ENCODE assay signal across 10 cellular contexts in the genomic region with DNA sequence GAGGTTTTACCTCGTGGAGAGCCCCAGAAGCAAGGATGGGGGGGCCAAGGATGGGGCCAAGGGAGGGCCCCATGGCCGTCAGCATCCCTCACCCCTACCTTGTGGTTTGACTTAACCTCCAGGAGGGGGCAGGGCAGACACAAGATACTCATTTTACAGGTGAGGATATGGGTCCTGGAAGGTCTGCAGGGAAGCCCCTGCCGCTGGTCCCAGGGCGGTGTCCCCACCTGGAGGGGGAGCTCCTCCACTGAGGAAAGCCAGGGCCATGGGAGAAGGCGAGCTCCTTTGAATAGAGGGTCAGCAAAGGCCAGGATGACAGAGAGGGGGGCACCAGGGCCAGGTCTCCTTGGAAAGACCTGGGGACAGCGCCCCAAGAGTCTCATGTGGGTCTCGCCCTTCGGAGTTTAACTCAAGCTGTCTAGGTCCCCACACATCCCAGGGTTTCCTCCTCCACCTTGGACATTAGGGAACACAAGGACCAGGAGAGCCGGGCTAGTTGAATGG. TPM values are rescaled to one million over a fixed set of nuclear protein-coding genes. Genes with fewer than 3 reads are reported as not detected.
DNase-seq lines count a peak whose midpoint lies in the region; ATAC-seq, FAIRE-seq and TF ChIP-seq lines count a peak whose summit lies in the region.
"Had no signal": no experiment of that assay in that cellular context is flagged by ENCODE, and none has a peak within 500 bp of the region (broad histone marks: within the 10 kb centered on the region; RNA-seq: fewer than 3 reads in every experiment).

No MANE protein-coding gene starts in this region.

- no peak overlapping the region for H3K27ac ChIP-seq in endothelial cell of umbilical vein (ENCODE audit: insufficient read depth, low read depth, low read length)
- no peak overlapping the region for H3K27ac ChIP-seq in ascending aorta
- H3K27ac ChIP-seq: ovary had no signal

- H2AFZ ChIP-seq in endothelial cell of umbilical vein (ENCODE audit: low read depth, low read length): no peak overlapping the region

- H4K20me1 ChIP-seq in endothelial cell of umbilical vein (replicated peaks; ENCODE audit: control insufficient read depth, extremely low read depth, insufficient read depth, low read length): no peaks in the 10 kb centered on the region

- no peaks in the 10 kb centered on the region for H3K9me1 ChIP-seq in endothelial cell of umbilical vein (replicated peaks; ENCODE audit: control insufficient read depth, extremely low read depth, insufficient read depth, low read length)

- intact Hi-C loops in endothelial cell of umbilical vein (cut with micrococcal nuclease): no loop called here
- intact Hi-C loops in ascending aorta (cut with DNase I): loop anchor here (5.0 to 10.0 kb wide), 2 partner anchors 81 to 333 kb away; no protein-coding TSS in a partner anchor

- dilution Hi-C loops in endothelial cell of umbilical vein (cut with MboI; ENCODE audit: extremely low pct_ligation_motif_present, low sequenced_read_pairs): no loop called here

- H3K79me2 ChIP-seq in endothelial cell of umbilical vein (ENCODE audit: control insufficient read depth, insufficient read depth, low read length): no peaks in the 10 kb centered on the region

- H3K4me3 ChIP-seq in endothelial cell of umbilical vein (replicated peaks in 1 of 3; ENCODE audit: insufficient read depth in 1 of 3, low read depth in 1 of 3, low read length in 3 of 3) (no peak overlapping the region), ascending aorta (no peak overlapping the region)
- H3K4me3 ChIP-seq: breast epithelium, ovary had no signal

- no peak for TF ChIP-seq POLR2A in endothelial cell of umbilical vein (IDR thresholded peaks at IDR 0.05; ENCODE audit: low read depth, low read length)

- H3K36me3 ChIP-seq in endothelial cell of umbilical vein (ENCODE audit: control insufficient read depth in 2 of 2, extremely low read depth in 1 of 2, insufficient read depth in 2 of 2, low read length in 2 of 2) (peaks cover 0 to 3% of the 10 kb centered on the region in 2 experiments), ascending aorta (peaks cover 3 to 4% of the 10 kb centered on the region in 2 donors)
- H3K36me3 ChIP-seq: breast epithelium, ovary had no signal

- peaks cover 27% of the 10 kb centered on the region for H3K4me1 ChIP-seq in endothelial cell of umbilical vein (ENCODE audit: control insufficient read depth, extremely low read depth, insufficient read depth, low read length)
- H3K4me1 ChIP-seq in ascending aorta: no peaks in the 10 kb centered on the region

- peak; percentile 17 to 50 (median 24) for DNase-seq in stimulated activated naive CD4-positive, alpha-beta T cell (lab: John Stamatoyannopoulos, UW)
- no peak for DNase-seq in stimulated activated naive CD4-positive, alpha-beta T cell treated with Interleukin-2 at 50 U/mL for 16 hours (lab: John Stamatoyannopoulos, UW)
- DNase-seq in endothelial cell of umbilical vein (ENCODE audit: low read depth, low spot score) (no peak), ascending aorta (ENCODE audit: low spot score in 2 of 2) (no peak), NCI-H2029 (lab: John Stamatoyannopoulos, UW) (no peak), hypothalamus (lab: John Stamatoyannopoulos, UW) (no peak)

- H3K9ac ChIP-seq in endothelial cell of umbilical vein (replicated peaks; ENCODE audit: extremely low read depth, insufficient read depth, low read length): no peak overlapping the region

- peak; percentile 7 for ATAC-seq in SK-N-SH treated with all-trans-retinoic acid at 6 μM for 48 hours
- ATAC-seq in HG03432 (IDR thresholded peaks at IDR 0.05; ENCODE audit: unreplicated experiment): no peak

- BruUV-seq in endothelial cell of umbilical vein (replicated peaks; lab: Mats Ljungman, UMichigan): no TSS peak

- H3K4me2 ChIP-seq in endothelial cell of umbilical vein (ENCODE audit: insufficient read depth, low read length): no peak overlapping the region

- CTCF ChIA-PET in endothelial cell of umbilical vein (lab: Charles Lee): interaction anchor here (1.5 to 7.7 kb wide), 6 partner anchors 13 to 104 kb away, joined by 3 to 64 read pairs (median 11); no protein-coding TSS in a partner anchor

- H3K27me3 ChIP-seq in endothelial cell of umbilical vein (ENCODE audit: control insufficient read depth in 2 of 2, insufficient read depth in 2 of 2, low read length in 2 of 2) (no peaks in the 10 kb centered on the region), ascending aorta (no peaks in the 10 kb centered on the region)
- H3K27me3 ChIP-seq: ovary had no signal

- POLR2A ChIA-PET in endothelial cell of umbilical vein (lab: Charles Lee): no interaction called here

- TF ChIP-seq CTCF in endothelial cell of umbilical vein (IDR thresholded peaks at IDR 0.05; ENCODE audit: extremely low read depth in 1 of 2, insufficient read depth in 1 of 2, low read depth in 1 of 2, low read length in 2 of 2) (no peak), ascending aorta (IDR thresholded peaks at IDR 0.05) (no peak)

- FAIRE-seq in endothelial cell of umbilical vein (lab: Jason Lieb, UNC): peak; percentile 54

- H3K9me3 ChIP-seq in endothelial cell of umbilical vein (replicated peaks; ENCODE audit: control insufficient read depth, insufficient read depth, low read length) (no peaks in the 10 kb centered on the region), ascending aorta (no peaks in the 10 kb centered on the region)
- H3K9me3 ChIP-seq: breast epithelium, ovary had no signal

TF ChIP-seq in SK-N-SH treated with all-trans-retinoic acid at 6 μM for 48 hours, 23 proteins besides CTCF, POLR2A, EP300 and RAD21 (continues in another document):
- no peak for TF ChIP-seq ZFP30 (CRISPR knock-in tag; IDR thresholded peaks at IDR 0.05)
- no peak for TF ChIP-seq ARNTL (CRISPR knock-in tag; IDR thresholded peaks at IDR 0.05; ENCODE audit: borderline replicate concordance, low read depth)
- no peak for TF ChIP-seq OSR1 (CRISPR knock-in tag; IDR thresholded peaks at IDR 0.05)
- TF ChIP-seq PPARA (CRISPR knock-in tag; IDR thresholded peaks at IDR 0.05; ENCODE audit: borderline replicate concordance): no peak
- TF ChIP-seq, protein P1, sequence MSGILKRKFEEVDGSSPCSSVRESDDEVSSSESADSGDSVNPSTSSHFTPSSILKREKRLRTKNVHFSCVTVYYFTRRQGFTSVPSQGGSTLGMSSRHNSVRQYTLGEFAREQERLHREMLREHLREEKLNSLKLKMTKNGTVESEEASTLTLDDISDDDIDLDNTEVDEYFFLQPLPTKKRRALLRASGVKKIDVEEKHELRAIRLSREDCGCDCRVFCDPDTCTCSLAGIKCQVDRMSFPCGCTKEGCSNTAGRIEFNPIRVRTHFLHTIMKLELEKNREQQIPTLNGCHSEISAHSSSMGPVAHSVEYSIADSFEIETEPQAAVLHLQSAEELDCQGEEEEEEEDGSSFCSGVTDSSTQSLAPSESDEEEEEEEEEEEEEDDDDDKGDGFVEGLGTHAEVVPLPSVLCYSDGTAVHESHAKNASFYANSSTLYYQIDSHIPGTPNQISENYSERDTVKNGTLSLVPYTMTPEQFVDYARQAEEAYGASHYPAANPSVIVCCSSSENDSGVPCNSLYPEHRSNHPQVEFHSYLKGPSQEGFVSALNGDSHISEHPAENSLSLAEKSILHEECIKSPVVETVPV (CRISPR knock-in tag; IDR thresholded peaks at IDR 0.05): no peak
- no peak for TF ChIP-seq TOX (CRISPR knock-in tag; IDR thresholded peaks at IDR 0.05; ENCODE audit: borderline replicate concordance)
- TF ChIP-seq ISL1 (CRISPR knock-in tag; IDR thresholded peaks at IDR 0.05): no peak
- TF ChIP-seq TCF4 (CRISPR knock-in tag; IDR thresholded peaks at IDR 0.05; ENCODE audit: borderline replicate concordance): no peak
- TF ChIP-seq ZC3H10 (CRISPR knock-in tag; IDR thresholded peaks at IDR 0.05): no peak
- TF ChIP-seq ZNF70 (CRISPR knock-in tag; IDR thresholded peaks at IDR 0.05): no peak
- no peak for TF ChIP-seq RARB (CRISPR knock-in tag; IDR thresholded peaks at IDR 0.05)
- no peak for TF ChIP-seq SNAI2 (CRISPR knock-in tag; IDR thresholded peaks at IDR 0.05)

TF ChIP-seq in endothelial cell of umbilical vein, 7 proteins besides CTCF, POLR2A, EP300 and RAD21:
- TF ChIP-seq POLR2AphosphoS5 (IDR thresholded peaks at IDR 0.05; ENCODE audit: insufficient read depth, low read depth, low read length) (peak; percentile 11), GATA2 (IDR thresholded peaks at IDR 0.05; ENCODE audit: insufficient read depth, insufficient read length, low read depth, low read length) (no peak), EZH2 (IDR thresholded peaks at IDR 0.05; ENCODE audit: borderline replicate concordance, low read depth, low read length, severe bottlenecking) (no peak)

RNA-seq across cellular contexts. Expression of a gene that starts 5.9 kb away (rescaled TPM):
- total RNA-seq in endothelial cell of umbilical vein (17.1 and 20.0 TPM in 2 replicates), ascending aorta (14.7 TPM)
- polyA plus RNA-seq in endothelial cell of umbilical vein: 33.1 and 45.3 TPM in 2 replicates
- 13.5 and 16.6 TPM in 2 replicates for polyA plus RNA-seq in endothelial cell of umbilical vein (2011; cell fraction: cytosol; rRNA removed)
- 14.3 and 15.7 TPM in 2 replicates for polyA plus RNA-seq in endothelial cell of umbilical vein (2011; cell fraction: nucleus; rRNA removed)
- polyA plus RNA-seq in endothelial cell of umbilical vein (2012): 2.9 and 3.6 TPM in 2 replicates
- 34.9 TPM in 2 replicates for polyA minus RNA-seq in endothelial cell of umbilical vein
- not detected for polyA minus RNA-seq in endothelial cell of umbilical vein (2011; cell fraction: cytosol; rRNA and poly(A)+ RNA removed)
- polyA minus RNA-seq in endothelial cell of umbilical vein (2011; cell fraction: nucleus; rRNA and poly(A)+ RNA removed): 10.3 and 12.8 TPM in 2 replicates

Comparison
In these comparisons a context has a peak if more than half of its experiments do, and no peak if none do; other contexts are left out.
1. DNase-seq: peak in stimulated activated naive CD4-positive, alpha-beta T cell (6 of 6); none in stimulated activated naive CD4-positive, alpha-beta T cell treated with Interleukin-2 at 50 U/mL for 16 hours (single experiment), endothelial cell of umbilical vein (single experiment), ascending aorta (0 of 2), NCI-H2029 (single experiment) and hypothalamus (0 of 51).